ENCODE assay signal across 13 cellular contexts in the genomic region with DNA sequence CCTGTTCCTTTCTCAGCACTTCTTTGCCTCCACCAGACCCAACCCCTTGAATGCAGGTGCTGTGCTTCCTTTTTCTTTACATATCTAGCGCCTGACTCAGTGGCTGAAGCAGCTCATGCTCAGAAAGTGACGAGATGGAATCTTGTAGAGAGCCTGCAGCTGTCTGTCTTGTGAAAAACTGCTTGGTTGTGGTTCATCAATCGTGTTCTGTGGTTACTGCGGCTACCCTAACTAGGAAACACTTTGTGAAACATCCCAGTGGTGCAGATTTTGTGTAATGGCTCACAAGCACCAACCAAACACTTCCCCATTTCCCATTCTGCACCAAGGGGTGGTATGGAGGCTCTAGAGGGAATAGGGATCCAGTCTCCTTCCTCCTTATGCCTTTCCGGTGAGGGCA.
DNase-seq lines count a peak whose midpoint lies in the region; ATAC-seq and TF ChIP-seq lines count a peak whose summit lies in the region.
"Had no signal": no experiment of that assay in that cellular context is flagged by ENCODE, and none has a peak within 500 bp of the region (broad histone marks: within the 10 kb centered on the region; RNA-seq: fewer than 3 reads in every experiment).

No MANE protein-coding gene starts in this region.

- DNase-seq in left ventricle myocardium superior (no peak), left ventricle myocardium inferior (no peak), SJCRH30 (peak; percentile 16 to 33), islet precursor cell (peak; percentile 61), D341Med (ENCODE audit: low spot score) (no peak)
- DNase-seq: activated CD8-positive, alpha-beta memory T cell treated with anti-CD3 and anti-CD28 coated beads, Interleukin-2, amount 50 U/mL, for 48 hours; activated naive CD8-positive, alpha-beta T cell treated with anti-CD3 and anti-CD28 coated beads, Interleukin-2, amount 10 ng/mL, durations not matched to agents 7 days and 5 days; NCI-H1930; SK-N-SH had no signal

- no peak for TF ChIP-seq CTCF in left ventricle myocardium inferior (IDR thresholded peaks at IDR 0.05; ENCODE audit: borderline replicate concordance)

- no peak overlapping the region for H3K4me3 ChIP-seq in left ventricle myocardium inferior
- H3K4me3 ChIP-seq in SJCRH30: no peak overlapping the region

- no peak overlapping the region for H3K27ac ChIP-seq in left ventricle myocardium inferior (replicated peaks)
- H3K27ac ChIP-seq in SJCRH30: no peak overlapping the region

- H3K9me3 ChIP-seq in left ventricle myocardium inferior (replicated peaks): no peaks in the 10 kb centered on the region
- no peaks in the 10 kb centered on the region for H3K9me3 ChIP-seq in SJCRH30 (replicated peaks)
- H3K9me3 ChIP-seq: SK-N-SH had no signal

- no peaks in the 10 kb centered on the region for H3K4me1 ChIP-seq in left ventricle myocardium inferior
- H3K4me1 ChIP-seq in SJCRH30: no peaks in the 10 kb centered on the region

- no peaks in the 10 kb centered on the region for H3K27me3 ChIP-seq in left ventricle myocardium inferior (ENCODE audit: low read depth)
- H3K27me3 ChIP-seq in SJCRH30: no peaks in the 10 kb centered on the region

- ATAC-seq in left ventricle myocardium superior: peak; percentile 29
- no peak for ATAC-seq in GM21447 (IDR thresholded peaks at IDR 0.05; ENCODE audit: unreplicated experiment)
- no peak for ATAC-seq in GM18870 (IDR thresholded peaks at IDR 0.05; ENCODE audit: unreplicated experiment)
- no peak for ATAC-seq in GM21515 (IDR thresholded peaks at IDR 0.05; ENCODE audit: unreplicated experiment)
- ATAC-seq: activated CD4-positive, CD25-positive, alpha-beta regulatory T cell treated with anti-CD3 and anti-CD28 coated beads, Interleukin-2, amount 50 U/mL, for 24 hours had no signal

- intact Hi-C loops in left ventricle myocardium superior (cut with micrococcal nuclease) (no loop called here), left ventricle myocardium inferior (cut with micrococcal nuclease) (no loop called here)

- no peaks in the 10 kb centered on the region for H3K36me3 ChIP-seq in left ventricle myocardium inferior
- no peaks in the 10 kb centered on the region for H3K36me3 ChIP-seq in SJCRH30

Comparison
In these comparisons a context has a peak if more than half of its experiments do, and no peak if none do; other contexts are left out.
1. DNase-seq: peak in SJCRH30 (2 of 2) and islet precursor cell (single experiment); none in left ventricle myocardium superior (single experiment), left ventricle myocardium inferior (single experiment) and D341Med (single experiment).